ENCODE assay signal across 17 cellular contexts in genomic region chr19:6090634-6091033, GRCh38. TPM values are rescaled to one million over a fixed set of nuclear protein-coding genes. Genes with fewer than 3 reads are reported as not detected.
DNase-seq lines count a peak whose midpoint lies in the region; ATAC-seq and TF ChIP-seq lines count a peak whose summit lies in the region.
"Had no signal": no experiment of that assay in that cellular context is flagged by ENCODE, and none has a peak within 500 bp of the region (broad histone marks: within the 10 kb centered on the region; RNA-seq: fewer than 3 reads in every experiment).

No MANE protein-coding gene starts in this region.

- 91% methylated on average over 3 of the region's 3 CpGs for WGBS in mammary epithelial cell (ENCODE audit: low coverage, missing lambda C conversion rate)
- WGBS in esophagus muscularis mucosa, result 92% methylated on average over 3 of the region's 3 CpGs

- H2AFZ ChIP-seq in mammary epithelial cell (ENCODE audit: low read depth, low read length), result no peak overlapping the region

- peaks cover 54% of the 10 kb centered on the region for H3K79me2 ChIP-seq in mammary epithelial cell (ENCODE audit: insufficient read depth, low read length)

- H3K4me2 ChIP-seq in mammary epithelial cell (ENCODE audit: insufficient read depth, low read depth, low read length), result no peak overlapping the region

- CTCF ChIA-PET in MCF 10A (lab: Yijun Ruan, JAX), result interaction anchor here (0.6 to 2.3 kb wide), 2 partner anchors 33 to 273 kb away, joined by 3 to 6 read pairs; no protein-coding TSS in a partner anchor
- CTCF ChIA-PET in mammary epithelial cell (lab: Charles Lee; ENCODE audit: low non-redundant PET), result no interaction called here

- no peak overlapping the region for H3K4me3 Mint-ChIP-seq in MCF 10A (ENCODE audit: unreplicated experiment)
- no peak overlapping the region for H3K4me3 Mint-ChIP-seq in stimulated activated naive CD8-positive, alpha-beta T cell treated with anti-CD3 and anti-CD28 coated beads, Interleukin-15, amount 100 ng/mL, for 72 hours

- TF ChIP-seq CTCF in MCF 10A (IDR thresholded peaks at IDR 0.05; ENCODE audit: unreplicated experiment) (no peak), mammary epithelial cell (conservative IDR thresholded peaks at IDR 0.05 in 1 of 2, IDR thresholded peaks at IDR 0.05 in 1 of 2; ENCODE audit: extremely low read depth in 1 of 2, insufficient read depth in 1 of 2, low read depth in 1 of 2, low read length in 2 of 2) (no peak), esophagus muscularis mucosa (IDR thresholded peaks at IDR 0.05) (no peak)

- H3K36me3 ChIP-seq in mammary epithelial cell (ENCODE audit: insufficient read depth, low read length), result no peaks in the 10 kb centered on the region
- H3K36me3 ChIP-seq in esophagus muscularis mucosa, result no peaks in the 10 kb centered on the region
- H3K36me3 ChIP-seq in rectal smooth muscle tissue (ENCODE audit: control insufficient read depth, insufficient read depth, low read length), result no peaks in the 10 kb centered on the region

- intact Hi-C loops in MCF 10A (cut with micrococcal nuclease), result no loop called here
- intact Hi-C loops in mammary epithelial cell (cut with micrococcal nuclease), result no loop called here
- intact Hi-C loops in esophagus muscularis mucosa (cut with DNase I), result no loop called here

- dilution Hi-C loops in mammary epithelial cell (cut with HindIII; ENCODE audit: low sequenced_read_pairs), result no loop called here

- H3K27ac Mint-ChIP-seq in MCF 10A (ENCODE audit: low read depth, unreplicated experiment), result peak overlapping the region; percentile 97
- no peak overlapping the region for H3K27ac Mint-ChIP-seq in stimulated activated naive CD8-positive, alpha-beta T cell treated with anti-CD3 and anti-CD28 coated beads, Interleukin-15, amount 100 ng/mL, for 72 hours

- no peak overlapping the region for H3K4me3 ChIP-seq in mammary epithelial cell (replicated peaks in 1 of 3; ENCODE audit: insufficient read depth in 1 of 3, low read depth in 2 of 3, low read length in 3 of 3)
- no peak overlapping the region for H3K4me3 ChIP-seq in esophagus muscularis mucosa
- no peak overlapping the region for H3K4me3 ChIP-seq in rectal smooth muscle tissue (ENCODE audit: low read length)

- H3K27ac ChIP-seq in mammary epithelial cell (ENCODE audit: insufficient read depth, low read depth, low read length) (no peak overlapping the region), esophagus muscularis mucosa (replicated peaks in 1 of 4) (peak overlapping the region; percentile 90 to 94 (median 91)), rectal smooth muscle tissue (ENCODE audit: low read depth, low read length) (peak overlapping the region; percentile 91)
- H3K27ac ChIP-seq: 22Rv1 had no signal

- H3K27me3 ChIP-seq in mammary epithelial cell (ENCODE audit: insufficient read depth, low read length) (no peaks in the 10 kb centered on the region), esophagus muscularis mucosa (no peaks in the 10 kb centered on the region), rectal smooth muscle tissue (ENCODE audit: control insufficient read depth, insufficient read depth, low read length) (no peaks in the 10 kb centered on the region)

- ATAC-seq in HG03354 (IDR thresholded peaks at IDR 0.05; ENCODE audit: poor library complexity, severe bottlenecking, unreplicated experiment), result no peak
- no peak for ATAC-seq in stimulated activated naive CD8-positive, alpha-beta T cell treated with anti-CD3 and anti-CD28 coated beads, Interleukin-15, amount 100 ng/mL, for 72 hours
- ATAC-seq: Panc1 had no signal

- no TSS peak for BruUV-seq in MCF 10A (replicated peaks; lab: Mats Ljungman, UMichigan)
- BruUV-seq in mammary epithelial cell (replicated peaks; lab: Mats Ljungman, UMichigan), result no TSS peak

- H3K4me1 ChIP-seq in mammary epithelial cell (ENCODE audit: insufficient read depth, low read length) (peaks cover 57% of the 10 kb centered on the region), esophagus muscularis mucosa (peaks cover 49 to 98% (median 88%) of the 10 kb centered on the region in 4 donors), rectal smooth muscle tissue (ENCODE audit: control insufficient read depth, insufficient read depth, low read length) (peaks cover 59% of the 10 kb centered on the region)

- peaks cover 44% of the 10 kb centered on the region for H3K4me1 Mint-ChIP-seq in MCF 10A (ENCODE audit: insufficient read depth, unreplicated experiment)
- peaks cover 28% of the 10 kb centered on the region for H3K4me1 Mint-ChIP-seq in stimulated activated naive CD8-positive, alpha-beta T cell treated with anti-CD3 and anti-CD28 coated beads, Interleukin-15, amount 100 ng/mL, for 72 hours

- no peak for TF ChIP-seq POLR2A in esophagus muscularis mucosa (IDR thresholded peaks at IDR 0.05; ENCODE audit: low read depth)

- DNase-seq in MCF 10A (ENCODE audit: unreplicated experiment) (no peak), mammary epithelial cell (no peak), esophagus muscularis mucosa (ENCODE audit: extremely low spot score) (no peak), T-helper 1 cell (no peak)
- DNase-seq in stimulated activated naive CD4-positive, alpha-beta T cell treated with Interleukin-2 at 50 U/mL for 16 hours (lab: John Stamatoyannopoulos, UW), result no peak
- DNase-seq in stimulated activated naive CD8-positive, alpha-beta T cell treated with anti-CD3 and anti-CD28 coated beads, Interleukin-15, amount 100 ng/mL, for 72 hours, result no peak
- DNase-seq: C1 segment of cervical spinal cord, EL, NCI-H1417, NCI-H2029 treated with DMSO at 0.1 percent for 48 hours, NCI-H510A, SHP77 had no signal

- TF ChIP-seq EP300 in esophagus muscularis mucosa (IDR thresholded peaks at IDR 0.05), result no peak

- in situ Hi-C loops in mammary epithelial cell (cut with MboI; ENCODE audit: low sequenced_read_pairs in 2 of 2), result no loop called here

- POLR2A ChIA-PET in MCF 10A (lab: Yijun Ruan, JAX), result interaction anchor here (0.8 to 6.0 kb wide), 5 partner anchors 9 to 33 kb away, joined by 3 to 51 read pairs (median 9); no protein-coding TSS in a partner anchor

- no peaks in the 10 kb centered on the region for H4K20me1 ChIP-seq in mammary epithelial cell (ENCODE audit: insufficient read depth, low read length)

- no peaks in the 10 kb centered on the region for H3K9me3 Mint-ChIP-seq in MCF 10A (ENCODE audit: unreplicated experiment)
- H3K9me3 Mint-ChIP-seq in stimulated activated naive CD8-positive, alpha-beta T cell treated with anti-CD3 and anti-CD28 coated beads, Interleukin-15, amount 100 ng/mL, for 72 hours, result no peaks in the 10 kb centered on the region

- peaks cover 4% of the 10 kb centered on the region for H3K36me3 Mint-ChIP-seq in MCF 10A (ENCODE audit: insufficient read depth, unreplicated experiment)

- no peaks in the 10 kb centered on the region for H3K27me3 Mint-ChIP-seq in MCF 10A (ENCODE audit: insufficient read depth, unreplicated experiment)
- H3K27me3 Mint-ChIP-seq in stimulated activated naive CD8-positive, alpha-beta T cell treated with anti-CD3 and anti-CD28 coated beads, Interleukin-15, amount 100 ng/mL, for 72 hours, result no peaks in the 10 kb centered on the region

- H3K9me3 ChIP-seq in mammary epithelial cell (replicated peaks; ENCODE audit: insufficient read depth, low read length) (no peaks in the 10 kb centered on the region), esophagus muscularis mucosa (no peaks in the 10 kb centered on the region)

- H3K9ac ChIP-seq in mammary epithelial cell (ENCODE audit: insufficient read depth, low read length), result no peak overlapping the region
- H3K9ac ChIP-seq in rectal smooth muscle tissue (ENCODE audit: low read length), result no peak overlapping the region

RNA-seq across cellular contexts. Expression of gene RFX2, which starts 19.7 kb away (rescaled TPM):
- 9.9 and 10.7 TPM in 2 replicates for total RNA-seq in MCF 10A (2022)
- total RNA-seq in mammary epithelial cell, result 10 to 100 TPM in 1 of 2 donors, 1 to 10 TPM in 1; 6.5 to 15.6 TPM
- polyA plus RNA-seq in mammary epithelial cell, result 8.2 TPM
- polyA minus RNA-seq in mammary epithelial cell, result 48.1 TPM
- total RNA-seq in esophagus muscularis mucosa, result 10 to 100 TPM; 25.5 to 49.9 (median 32.8) TPM

RNA-seq across cellular contexts. Expression of gene ACSBG2, which starts 44.8 kb away (rescaled TPM):
- not detected in 2 replicates for total RNA-seq in MCF 10A (2022)
- not detected for total RNA-seq in mammary epithelial cell
- polyA plus RNA-seq in mammary epithelial cell, result not detected
- not detected for polyA minus RNA-seq in mammary epithelial cell
- total RNA-seq in esophagus muscularis mucosa, result under 1 TPM; 0.42 to 0.86 (median 0.60) TPM
- total RNA-seq: LHCN-M2 had no signal
